In genomic region chr21:6110716-6111343, GRCh38 we compare ENCODE assay signal across 8 cellular contexts.
A peak's percentile ranks its signal among the peaks of the same experiment; 100 is the strongest.
DNase-seq lines count a peak whose midpoint lies in the region; ATAC-seq and TF ChIP-seq lines count a peak whose summit lies in the region.
"Not testable (repeated sequence)": the region's sequence is repeated elsewhere in the genome, so short reads cannot be mapped to it uniquely, and the experiment has no call there.

No MANE protein-coding gene starts in this region.

- H3K4me1 ChIP-seq in left lung, result not testable (repeated sequence)

- DNase-seq in activated naive CD4-positive, alpha-beta T cell treated with anti-CD3 and anti-CD28 coated beads, Interleukin-2, amount 50 U/mL, for 72 hours (ENCODE audit: low spot score in 2 of 2); left lung; stimulated activated naive CD8-positive, alpha-beta T cell treated with anti-CD3 and anti-CD28 coated beads, Interleukin-15, amount 100 ng/mL, for 72 hours: not testable (repeated sequence)

- H3K9me3 Mint-ChIP-seq in activated naive CD4-positive, alpha-beta T cell treated with anti-CD3 and anti-CD28 coated beads, Interleukin-2, amount 50 U/mL, for 72 hours; stimulated activated naive CD8-positive, alpha-beta T cell treated with anti-CD3 and anti-CD28 coated beads, Interleukin-15, amount 100 ng/mL, for 72 hours: not testable (repeated sequence)

- H3K27me3 ChIP-seq in left lung, result not testable (repeated sequence)

- H3K27me3 Mint-ChIP-seq in stimulated activated naive CD8-positive, alpha-beta T cell treated with anti-CD3 and anti-CD28 coated beads, Interleukin-15, amount 100 ng/mL, for 72 hours, result not testable (repeated sequence)

- not testable (repeated sequence) for H3K36me3 ChIP-seq in left lung

- not testable (repeated sequence) for H3K27ac ChIP-seq in left lung

- H3K9me3 ChIP-seq in left lung, result not testable (repeated sequence)

- H3K27ac Mint-ChIP-seq in activated naive CD4-positive, alpha-beta T cell treated with anti-CD3 and anti-CD28 coated beads, Interleukin-2, amount 50 U/mL, for 72 hours; stimulated activated naive CD8-positive, alpha-beta T cell treated with anti-CD3 and anti-CD28 coated beads, Interleukin-15, amount 100 ng/mL, for 72 hours: not testable (repeated sequence)

- H3K4me3 Mint-ChIP-seq in stimulated activated naive CD8-positive, alpha-beta T cell treated with anti-CD3 and anti-CD28 coated beads, Interleukin-15, amount 100 ng/mL, for 72 hours, result not testable (repeated sequence)

- intact Hi-C loops in left lung (cut with DNase I), result not testable (repeated sequence)

- not testable (repeated sequence) for H3K4me1 Mint-ChIP-seq in stimulated activated naive CD8-positive, alpha-beta T cell treated with anti-CD3 and anti-CD28 coated beads, Interleukin-15, amount 100 ng/mL, for 72 hours

- H3K36me3 Mint-ChIP-seq in activated naive CD4-positive, alpha-beta T cell treated with anti-CD3 and anti-CD28 coated beads, Interleukin-2, amount 50 U/mL, for 72 hours, result not testable (repeated sequence)

- not testable (repeated sequence) for H3K4me3 ChIP-seq in left lung

- not testable (repeated sequence) for TF ChIP-seq CTCF in left lung (IDR thresholded peaks at IDR 0.05)

- peak; percentile 77 for ATAC-seq in GM18520 (IDR thresholded peaks at IDR 0.05; ENCODE audit: unreplicated experiment)
- peak; percentile 92 for ATAC-seq in GM19463 (IDR thresholded peaks at IDR 0.05; ENCODE audit: unreplicated experiment)
- peak; percentile 75 for ATAC-seq in HG02588 (IDR thresholded peaks at IDR 0.05; ENCODE audit: unreplicated experiment)
- peak; percentile 71 for ATAC-seq in HG03066 (IDR thresholded peaks at IDR 0.05; ENCODE audit: low read depth, unreplicated experiment)
- peak; percentile 50 for ATAC-seq in HG03558 (IDR thresholded peaks at IDR 0.05; ENCODE audit: extremely low read depth, unreplicated experiment)
- peak; percentile 96 to 98 for ATAC-seq in activated naive CD4-positive, alpha-beta T cell treated with anti-CD3 and anti-CD28 coated beads, Interleukin-2, amount 50 U/mL, for 72 hours
- peak; percentile 73 for ATAC-seq in left lung
- peak; percentile 93 for ATAC-seq in stimulated activated naive CD8-positive, alpha-beta T cell treated with anti-CD3 and anti-CD28 coated beads, Interleukin-15, amount 100 ng/mL, for 72 hours
